Comparison of ENCODE assay signal across 13 cellular contexts in genomic region chr10:80133221-80133620, GRCh38. TPM values are rescaled to one million over a fixed set of nuclear protein-coding genes. Genes with fewer than 3 reads are reported as not detected.
A peak's percentile ranks its signal among the peaks of the same experiment; 100 is the strongest.
DNase-seq lines count a peak whose midpoint lies in the region; ATAC-seq and TF ChIP-seq lines count a peak whose summit lies in the region.
"Had no signal": no experiment of that assay in that cellular context is flagged by ENCODE, and none has a peak within 500 bp of the region (broad histone marks: within the 10 kb centered on the region; RNA-seq: fewer than 3 reads in every experiment).

No MANE protein-coding gene starts in this region.

- H3K4me3 ChIP-seq in Peyer's patch, result peak overlapping the region in 2 of 4 donors; percentile 8 to 44
- H3K4me3 ChIP-seq in esophagus squamous epithelium, result peak overlapping the region; percentile 17 to 67 (median 46)
- H3K4me3 ChIP-seq in tibial artery, result peak overlapping the region; percentile 54 to 69

- H3K4me1 ChIP-seq in Peyer's patch, result no peaks in the 10 kb centered on the region
- peaks cover 4 to 52% (median 28%) of the 10 kb centered on the region in 3 donors for H3K4me1 ChIP-seq in esophagus squamous epithelium
- H3K4me1 ChIP-seq in tibial artery, result peaks cover 0 to 47% (median 30%) of the 10 kb centered on the region in 4 donors

- no peak for TF ChIP-seq CTCF in Peyer's patch (IDR thresholded peaks at IDR 0.05)
- TF ChIP-seq CTCF in esophagus squamous epithelium (IDR thresholded peaks at IDR 0.05), result peak in 1 of 6 experiments; percentile 8
- no peak for TF ChIP-seq CTCF in mesothelial cell of epicardium (IDR thresholded peaks at IDR 0.05; ENCODE audit: unreplicated experiment)
- TF ChIP-seq CTCF in tibial artery (IDR thresholded peaks at IDR 0.05), result no peak

- peak overlapping the region; percentile 80 for H3K4me3 Mint-ChIP-seq in mesothelial cell of epicardium

- no peaks in the 10 kb centered on the region for H3K36me3 Mint-ChIP-seq in mesothelial cell of epicardium
- H3K36me3 Mint-ChIP-seq: activated naive CD8-positive, alpha-beta T cell treated with anti-CD3 and anti-CD28 coated beads, Interleukin-2, amount 10 ng/mL, durations not matched to agents 7 days and 5 days had no signal

- peaks cover 13% of the 10 kb centered on the region for H3K27me3 Mint-ChIP-seq in mesothelial cell of epicardium (ENCODE audit: low read depth)

- H3K27me3 ChIP-seq in Peyer's patch (peaks cover 0 to 9% of the 10 kb centered on the region in 2 donors), esophagus squamous epithelium (peaks cover 0 to 56% (median 0%) of the 10 kb centered on the region in 4 donors), tibial artery (no peaks in the 10 kb centered on the region)

- H3K27ac ChIP-seq in Peyer's patch (peak overlapping the region in 3 of 4 donors; percentile 47 to 55 (median 50)), esophagus squamous epithelium (peak overlapping the region; percentile 65 to 91 (median 82)), tibial artery (peak overlapping the region; percentile 72 to 77)

- DNase-seq in Peyer's patch (no peak), esophagus squamous epithelium (lab: John Stamatoyannopoulos, UW) (no peak), mesothelial cell of epicardium (ENCODE audit: low spot score in 2 of 2, unreplicated experiment in 2 of 2) (no peak), tibial artery (peak; percentile 74 to 85), occipital lobe (lab: John Stamatoyannopoulos, UW) (no peak)
- DNase-seq in stimulated activated CD4-positive, alpha-beta T cell treated with anti-CD3 and anti-CD28 coated beads, Interleukin-4, amount 100 ng/mL, for 4 hours, result no peak
- DNase-seq in effector CD4-positive, alpha-beta T cell, result no peak
- DNase-seq: activated naive CD8-positive, alpha-beta T cell treated with anti-CD3 and anti-CD28 coated beads, Interleukin-2, amount 10 ng/mL, durations not matched to agents 7 days and 5 days; NCI-H774; stimulated activated naive CD8-positive, alpha-beta T cell treated with anti-CD3 and anti-CD28 coated beads, Interleukin-15, amount 100 ng/mL, for 72 hours had no signal

- ATAC-seq in HG03571 (IDR thresholded peaks at IDR 0.05; ENCODE audit: unreplicated experiment), result no peak

- H3K36me3 ChIP-seq in Peyer's patch (no peaks in the 10 kb centered on the region), esophagus squamous epithelium (no peaks in the 10 kb centered on the region), tibial artery (no peaks in the 10 kb centered on the region)

- WGBS in esophagus squamous epithelium, 2 donors, result 12 to 33% methylated on average over 5 to 6 of the region's 6 CpGs

- TF ChIP-seq POLR2A in Peyer's patch (IDR thresholded peaks at IDR 0.05) (no peak), esophagus squamous epithelium (IDR thresholded peaks at IDR 0.05) (peak in 1 of 4 donors; percentile 30)

- intact Hi-C loops in esophagus squamous epithelium (cut with DNase I) (no loop called here), tibial artery (cut with DNase I; ENCODE audit: low total_unique reads) (no loop called here)

- H3K9me3 ChIP-seq in Peyer's patch (no peaks in the 10 kb centered on the region), esophagus squamous epithelium (no peaks in the 10 kb centered on the region), tibial artery (no peaks in the 10 kb centered on the region)

- no peaks in the 10 kb centered on the region for H3K9me3 Mint-ChIP-seq in mesothelial cell of epicardium
- H3K9me3 Mint-ChIP-seq: activated naive CD8-positive, alpha-beta T cell treated with anti-CD3 and anti-CD28 coated beads, Interleukin-2, amount 10 ng/mL, durations not matched to agents 7 days and 5 days; stimulated activated naive CD8-positive, alpha-beta T cell treated with anti-CD3 and anti-CD28 coated beads, Interleukin-15, amount 100 ng/mL, for 72 hours had no signal

- peaks cover 30% of the 10 kb centered on the region for H3K4me1 Mint-ChIP-seq in mesothelial cell of epicardium

- H3K27ac Mint-ChIP-seq in mesothelial cell of epicardium, result peak overlapping the region; percentile 90
- H3K27ac Mint-ChIP-seq: activated naive CD8-positive, alpha-beta T cell treated with anti-CD3 and anti-CD28 coated beads, Interleukin-2, amount 10 ng/mL, durations not matched to agents 7 days and 5 days; stimulated activated naive CD8-positive, alpha-beta T cell treated with anti-CD3 and anti-CD28 coated beads, Interleukin-15, amount 100 ng/mL, for 72 hours had no signal

RNA-seq across cellular contexts. Expression of gene PLAC9, which starts 0.7 kb away (rescaled TPM):
- 10 to 100 TPM in 2 of 4 donors, 1 to 10 TPM in 2; 4.0 to 12.4 (median 8.9) TPM for total RNA-seq in Peyer's patch
- total RNA-seq in esophagus squamous epithelium, result 10 to 100 TPM in 1 of 4 donors, 1 to 10 TPM in 3; 2.7 to 22.1 (median 3.0) TPM
- total RNA-seq in mesothelial cell of epicardium, result 24.0 to 30.3 TPM (median 25.1 TPM) in 3 replicates
- total RNA-seq in occipital lobe, result 1.6 TPM
- total RNA-seq: activated naive CD8-positive, alpha-beta T cell treated with anti-CD3 and anti-CD28 coated beads, Interleukin-2, amount 10 ng/mL, durations not matched to agents 7 days and 5 days; M059J; renal cortical epithelial cell had no signal

RNA-seq across cellular contexts. Expression of gene TMEM254, which starts 54.8 kb away (rescaled TPM):
- total RNA-seq in Peyer's patch (10 to 100 TPM in 3 of 4 donors, 1 to 10 TPM in 1; 7.4 to 31.5 (median 20.3) TPM), esophagus squamous epithelium (10 to 100 TPM; 25.6 to 35.6 (median 32.7) TPM), mesothelial cell of epicardium (26.1 to 32.0 TPM (median 30.7 TPM) in 3 replicates), occipital lobe (8.6 TPM)

Comparison
In these comparisons a context has a peak if more than half of its experiments do, and no peak if none do; other contexts are left out.
1. DNase-seq: peak in tibial artery (2 of 2); none in Peyer's patch (0 of 3), esophagus squamous epithelium (single experiment), mesothelial cell of epicardium (0 of 2), stimulated activated CD4-positive, alpha-beta T cell treated with anti-CD3 and anti-CD28 coated beads, Interleukin-4, amount 100 ng/mL, for 4 hours (0 of 2), effector CD4-positive, alpha-beta T cell (single experiment) and occipital lobe (single experiment).
2. Peak in every context shown above with its lines, with median percentiles within 50 percentile points of each other: H3K27ac ChIP-seq.